In the genomic region with DNA sequence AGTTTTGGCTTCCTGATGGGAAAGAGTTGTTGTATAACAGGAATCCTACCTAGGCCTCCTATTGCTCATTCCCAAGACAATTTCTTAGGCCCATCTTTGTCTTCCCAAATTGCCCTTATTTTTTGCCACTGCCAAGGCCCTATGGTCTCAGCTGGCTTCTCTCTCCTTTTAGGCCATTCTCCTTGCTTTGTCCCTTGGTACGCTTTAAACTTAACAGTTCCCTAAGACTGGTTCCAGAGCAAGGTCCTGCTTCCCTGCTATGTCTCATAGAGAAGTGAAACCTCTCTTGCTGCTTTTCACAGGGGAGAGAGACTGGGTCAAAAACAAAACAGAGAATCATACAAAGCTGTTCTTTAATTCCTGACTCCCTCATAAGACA, we compare ENCODE assay signal across 8 cellular contexts.
DNase-seq lines count a peak whose midpoint lies in the region; ATAC-seq, FAIRE-seq and TF ChIP-seq lines count a peak whose summit lies in the region.

No MANE protein-coding gene starts in this region.

- no TSS peak for BruUV-seq in mammary epithelial cell (replicated peaks; lab: Mats Ljungman, UMichigan)

- H3K79me2 ChIP-seq in mammary epithelial cell (ENCODE audit: insufficient read depth, low read length): no peaks in the 10 kb centered on the region

- H3K27ac ChIP-seq in mammary epithelial cell (ENCODE audit: insufficient read depth, low read depth, low read length) (peak overlapping the region; percentile 38), upper lobe of right lung (no peak overlapping the region), tibial artery (no peak overlapping the region)

- ATAC-seq in Right ventricle myocardium superior (ENCODE audit: poor library complexity) (peak; percentile 50), Right ventricle myocardium inferior (no peak), HG03066 (IDR thresholded peaks at IDR 0.05; ENCODE audit: low read depth, unreplicated experiment) (peak; percentile 66), upper lobe of right lung (peak; percentile 64), HG02970 (IDR thresholded peaks at IDR 0.05; ENCODE audit: low FRiP score, unreplicated experiment) (no peak)

- no peak overlapping the region for H3K9ac ChIP-seq in mammary epithelial cell (ENCODE audit: insufficient read depth, low read length)

- H3K4me3 ChIP-seq in mammary epithelial cell (replicated peaks in 1 of 3; ENCODE audit: insufficient read depth in 1 of 3, low read depth in 2 of 3, low read length in 3 of 3) (no peak overlapping the region), upper lobe of right lung (no peak overlapping the region), tibial artery (no peak overlapping the region)

- dilution Hi-C loops in mammary epithelial cell (cut with HindIII; ENCODE audit: low sequenced_read_pairs): no loop called here

- TF ChIP-seq CTCF in mammary epithelial cell (conservative IDR thresholded peaks at IDR 0.05 in 1 of 2, IDR thresholded peaks at IDR 0.05 in 1 of 2; ENCODE audit: extremely low read depth in 1 of 2, insufficient read depth in 1 of 2, low read depth in 1 of 2, low read length in 2 of 2) (no peak), upper lobe of right lung (IDR thresholded peaks at IDR 0.05) (no peak), tibial artery (IDR thresholded peaks at IDR 0.05) (no peak)

- intact Hi-C loops in Right ventricle myocardium superior (cut with DNase I): no loop called here
- intact Hi-C loops in Right ventricle myocardium inferior (cut with DNase I): no loop called here
- intact Hi-C loops in mammary epithelial cell (cut with micrococcal nuclease): no loop called here
- intact Hi-C loops in upper lobe of right lung (cut with DNase I): no loop called here
- intact Hi-C loops in tibial artery (cut with DNase I; ENCODE audit: low total_unique reads): no loop called here

- H2AFZ ChIP-seq in mammary epithelial cell (ENCODE audit: low read depth, low read length): peak overlapping the region; percentile 75

- H3K4me1 ChIP-seq in mammary epithelial cell (ENCODE audit: insufficient read depth, low read length): peaks cover 52% of the 10 kb centered on the region
- H3K4me1 ChIP-seq in upper lobe of right lung: peaks cover 34% of the 10 kb centered on the region
- peaks cover 0 to 45% (median 11%) of the 10 kb centered on the region in 4 donors for H3K4me1 ChIP-seq in tibial artery

- 89% methylated on average over 1 of the region's 1 CpG for WGBS in mammary epithelial cell (ENCODE audit: low coverage, missing lambda C conversion rate)

- DNase-seq in Right ventricle myocardium superior (no peak), Right ventricle myocardium inferior (ENCODE audit: missing footprints) (no peak), mammary epithelial cell (no peak), upper lobe of right lung (no peak), tibial artery (no peak), frontal cortex (ENCODE audit: low spot score in 2 of 2) (no peak)

- CTCF ChIA-PET in mammary epithelial cell (lab: Charles Lee; ENCODE audit: low non-redundant PET): no interaction called here

- H3K27me3 ChIP-seq in mammary epithelial cell (ENCODE audit: insufficient read depth, low read length): no peaks in the 10 kb centered on the region
- H3K27me3 ChIP-seq in upper lobe of right lung: no peaks in the 10 kb centered on the region
- H3K27me3 ChIP-seq in tibial artery: no peaks in the 10 kb centered on the region

- H3K4me2 ChIP-seq in mammary epithelial cell (ENCODE audit: insufficient read depth, low read depth, low read length): peak overlapping the region; percentile 40

- FAIRE-seq in frontal cortex (lab: Jason Lieb, UNC): no peak

- in situ Hi-C loops in mammary epithelial cell (cut with MboI; ENCODE audit: low sequenced_read_pairs in 2 of 2): no loop called here

- no peaks in the 10 kb centered on the region for H4K20me1 ChIP-seq in mammary epithelial cell (ENCODE audit: insufficient read depth, low read length)

- H3K36me3 ChIP-seq in mammary epithelial cell (ENCODE audit: insufficient read depth, low read length) (no peaks in the 10 kb centered on the region), upper lobe of right lung (no peaks in the 10 kb centered on the region), tibial artery (no peaks in the 10 kb centered on the region)

- H3K9me3 ChIP-seq in mammary epithelial cell (replicated peaks; ENCODE audit: insufficient read depth, low read length) (no peaks in the 10 kb centered on the region), upper lobe of right lung (no peaks in the 10 kb centered on the region), tibial artery (no peaks in the 10 kb centered on the region)

Comparison
In these comparisons a context has a peak if more than half of its experiments do, and no peak if none do; other contexts are left out.
1. ATAC-seq: peak in Right ventricle myocardium superior (single experiment), HG03066 (single experiment) and upper lobe of right lung (single experiment); none in Right ventricle myocardium inferior (single experiment) and HG02970 (single experiment).